5 cellular contexts compared by ENCODE assay signal in the genomic region with DNA sequence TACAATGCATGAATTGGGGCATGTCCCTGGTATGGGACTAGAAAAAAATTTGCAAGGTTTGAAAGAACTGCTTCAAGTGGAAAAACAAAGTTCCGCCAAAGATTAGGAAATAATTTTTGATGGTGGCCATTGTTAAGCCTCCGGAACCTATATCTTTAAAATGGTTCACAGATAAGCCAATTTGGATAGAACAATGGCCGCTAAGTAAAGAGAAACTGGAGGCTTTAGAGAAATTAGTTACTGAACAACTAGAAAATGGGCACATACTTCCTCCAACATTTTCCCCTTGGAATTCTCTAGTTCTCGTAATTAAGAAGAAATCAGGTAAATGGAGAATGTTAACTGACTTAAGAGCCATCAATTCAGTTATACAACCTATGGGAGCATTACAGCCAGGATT. TPM values are rescaled to one million over a fixed set of nuclear protein-coding genes. Genes with fewer than 3 reads are reported as not detected.
A peak's percentile ranks its signal among the peaks of the same experiment; 100 is the strongest.
DNase-seq lines count a peak whose midpoint lies in the region; ATAC-seq and TF ChIP-seq lines count a peak whose summit lies in the region.
"Not testable (repeated sequence)": the region's sequence is repeated elsewhere in the genome, so short reads cannot be mapped to it uniquely, and the experiment has no call there.

No MANE protein-coding gene starts in this region.

- H3K4me1 ChIP-seq in HUES48 (ENCODE audit: control insufficient read depth, insufficient read depth, low read length) (peaks cover 55% of the 10 kb centered on the region), endodermal cell (ENCODE audit: control insufficient read depth, insufficient read depth, low read length) (peaks cover 13% of the 10 kb centered on the region), heart left ventricle (peaks cover 8 to 96% (median 51%) of the 10 kb centered on the region in 12 donors), iPS-20b (ENCODE audit: insufficient read depth, low read length) (peaks cover 45% of the 10 kb centered on the region)

- not testable (repeated sequence) for H3K36me3 ChIP-seq in HUES48 (ENCODE audit: control insufficient read depth, insufficient read depth, low read length); endodermal cell (ENCODE audit: control insufficient read depth, insufficient read depth, low read length); heart left ventricle; iPS-20b (ENCODE audit: insufficient read depth, low read depth, low read length)

- peak overlapping the region; percentile 15 for H3K4me3 Mint-ChIP-seq in endodermal cell
- not testable (repeated sequence) for H3K4me3 Mint-ChIP-seq in progenitor cell of endocrine pancreas (ENCODE audit: low read depth)

- H3K27me3 ChIP-seq in HUES48 (ENCODE audit: control insufficient read depth, insufficient read depth, low read length); endodermal cell (ENCODE audit: control insufficient read depth, insufficient read depth, low read length, poor library complexity, severe bottlenecking); heart left ventricle; iPS-20b (ENCODE audit: insufficient read depth, low read length): not testable (repeated sequence)

- DNase-seq in endodermal cell; heart left ventricle; progenitor cell of endocrine pancreas (ENCODE audit: low spot score, unreplicated experiment): not testable (repeated sequence)

- intact Hi-C loops in heart left ventricle (cut with DNase I), result loop anchor here in 1 of 10 donors (5.0 kb wide), 1 partner anchor 76 kb away; no protein-coding TSS in a partner anchor

- 83 to 86% methylated on average over 2 to 4 of the region's 4 CpGs for WGBS in endodermal cell (ENCODE audit: insufficient coverage in 1 of 2, insufficient read length in 1 of 2), 2 experiments
- WGBS in heart left ventricle, 4 donors, result 68 to 81% (median 73%) methylated on average over 4 of the region's 4 CpGs

- TF ChIP-seq POLR2A in heart left ventricle (IDR thresholded peaks at IDR 0.05), result not testable (repeated sequence)

- not testable (repeated sequence) for H3K27me3 Mint-ChIP-seq in endodermal cell (ENCODE audit: insufficient read depth); progenitor cell of endocrine pancreas

- TF ChIP-seq CTCF in endodermal cell (conservative IDR thresholded peaks at IDR 0.05); heart left ventricle (IDR thresholded peaks at IDR 0.05); progenitor cell of endocrine pancreas (IDR thresholded peaks at IDR 0.05; ENCODE audit: unreplicated experiment): not testable (repeated sequence)

- H3K4me1 Mint-ChIP-seq in endodermal cell (peaks cover 58% of the 10 kb centered on the region), progenitor cell of endocrine pancreas (ENCODE audit: low read depth) (peaks cover 41% of the 10 kb centered on the region)

- H3K27ac Mint-ChIP-seq in endodermal cell (peak overlapping the region; percentile 76), progenitor cell of endocrine pancreas (peak overlapping the region; percentile 33)

- peaks cover 39% of the 10 kb centered on the region for H3K36me3 Mint-ChIP-seq in endodermal cell (ENCODE audit: low read depth)
- H3K36me3 Mint-ChIP-seq in progenitor cell of endocrine pancreas (ENCODE audit: insufficient read depth), result peaks cover 15% of the 10 kb centered on the region

- H3K27ac ChIP-seq in HUES48 (ENCODE audit: low read depth, low read length), result peak overlapping the region; percentile 52
- not testable (repeated sequence) for H3K27ac ChIP-seq in endodermal cell (ENCODE audit: low read depth, low read length); iPS-20b (ENCODE audit: low read length)
- peak overlapping the region in 8 of 12 donors; percentile 15 to 93 (median 73) for H3K27ac ChIP-seq in heart left ventricle

- H3K9me3 Mint-ChIP-seq in endodermal cell (peaks cover 41% of the 10 kb centered on the region), progenitor cell of endocrine pancreas (ENCODE audit: low read depth) (peaks cover 12% of the 10 kb centered on the region)

- H3K9me3 ChIP-seq in HUES48 (ENCODE audit: control insufficient read depth, insufficient read depth, low read length); heart left ventricle; iPS-20b (ENCODE audit: insufficient read depth, low read depth, low read length): not testable (repeated sequence)
- peaks cover 34% of the 10 kb centered on the region for H3K9me3 ChIP-seq in endodermal cell (ENCODE audit: control insufficient read depth, low read length)

- not testable (repeated sequence) for H3K9ac ChIP-seq in HUES48 (ENCODE audit: low read depth, low read length); endodermal cell (ENCODE audit: extremely low read depth, low read length, poor library complexity, severe bottlenecking)
- H3K9ac ChIP-seq in iPS-20b (ENCODE audit: low read depth, low read length), result 0 out of 2 replicates have a peak overlapping the region, but pooled peaks have one; percentile 17

- ATAC-seq in heart left ventricle, result not testable (repeated sequence)

- H3K4me3 ChIP-seq in HUES48 (ENCODE audit: low read depth, low read length), result peak overlapping the region; percentile 35
- peak overlapping the region; percentile 64 for H3K4me3 ChIP-seq in endodermal cell (ENCODE audit: low read length)
- not testable (repeated sequence) for H3K4me3 ChIP-seq in heart left ventricle; iPS-20b (ENCODE audit: low read length)

RNA-seq across cellular contexts. Expression of gene RAPGEF1, which starts 56.8 kb away (rescaled TPM):
- 10 to 100 TPM; 63.4 to 85.5 TPM for total RNA-seq in endodermal cell
- 38.1 TPM for polyA plus RNA-seq in endodermal cell (2013, experiment 1 of 2)
- polyA plus RNA-seq in endodermal cell (2013, experiment 2 of 2), result 34.1 TPM
- total RNA-seq in heart left ventricle, result 100 to 1,000 TPM in 7 of 9 donors, 10 to 100 TPM in 2; 81.9 to 161 (median 116) TPM
- polyA plus RNA-seq in heart left ventricle, result 100 to 1,000 TPM in 1 of 2 donors, 10 to 100 TPM in 1; 50.6 to 114 TPM
- total RNA-seq in progenitor cell of endocrine pancreas, result 57.3 and 62.8 TPM in 2 replicates
